1 cellular context compared by ENCODE assay signal in the genomic region with DNA sequence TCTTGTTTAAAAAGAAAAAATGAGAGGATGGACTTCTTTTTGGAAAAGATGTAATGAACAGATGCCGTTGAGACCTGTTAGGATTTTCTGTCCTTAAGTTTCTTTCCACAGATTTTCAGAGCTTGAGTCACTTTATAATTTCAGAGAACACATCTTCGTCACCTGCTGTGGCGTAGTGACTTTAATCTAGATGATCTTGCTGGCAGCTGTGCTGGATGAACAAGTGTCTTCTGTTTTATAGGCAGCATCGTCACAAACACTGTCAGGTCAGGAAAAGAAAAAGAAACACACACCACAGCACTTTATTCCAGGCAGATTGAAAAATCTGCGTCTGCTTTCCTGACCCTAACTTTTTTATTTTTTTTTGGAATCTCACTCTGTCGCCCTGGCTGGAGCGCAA.
TF ChIP-seq lines count a peak whose summit lies in the region.

No MANE protein-coding gene starts in this region.

TF ChIP-seq in IMR-90, 13 proteins besides CTCF, POLR2A, EP300 and RAD21 (continued from another document):
- TF ChIP-seq, protein P1, sequence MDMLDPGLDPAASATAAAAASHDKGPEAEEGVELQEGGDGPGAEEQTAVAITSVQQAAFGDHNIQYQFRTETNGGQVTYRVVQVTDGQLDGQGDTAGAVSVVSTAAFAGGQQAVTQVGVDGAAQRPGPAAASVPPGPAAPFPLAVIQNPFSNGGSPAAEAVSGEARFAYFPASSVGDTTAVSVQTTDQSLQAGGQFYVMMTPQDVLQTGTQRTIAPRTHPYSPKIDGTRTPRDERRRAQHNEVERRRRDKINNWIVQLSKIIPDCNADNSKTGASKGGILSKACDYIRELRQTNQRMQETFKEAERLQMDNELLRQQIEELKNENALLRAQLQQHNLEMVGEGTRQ (IDR thresholded peaks at IDR 0.05; ENCODE audit: low read depth, low read length): no peak
- TF ChIP-seq FOS (IDR thresholded peaks at IDR 0.05; ENCODE audit: low read depth, low read length) (no peak), MAFK (IDR thresholded peaks at IDR 0.05; ENCODE audit: low read depth, low read length) (no peak), MAZ (IDR thresholded peaks at IDR 0.05; ENCODE audit: borderline replicate concordance, low read depth, low read length) (no peak), NFE2L2 (IDR thresholded peaks at IDR 0.05; ENCODE audit: low read depth, low read length) (no peak), SMC3 (IDR thresholded peaks at IDR 0.05; ENCODE audit: low read depth, low read length) (no peak), RFX5 (IDR thresholded peaks at IDR 0.05; ENCODE audit: low read depth, low read length) (no peak), CEBPB (IDR thresholded peaks at IDR 0.05; ENCODE audit: low read depth, low read length) (no peak)
- TF ChIP-seq, protein P2, sequence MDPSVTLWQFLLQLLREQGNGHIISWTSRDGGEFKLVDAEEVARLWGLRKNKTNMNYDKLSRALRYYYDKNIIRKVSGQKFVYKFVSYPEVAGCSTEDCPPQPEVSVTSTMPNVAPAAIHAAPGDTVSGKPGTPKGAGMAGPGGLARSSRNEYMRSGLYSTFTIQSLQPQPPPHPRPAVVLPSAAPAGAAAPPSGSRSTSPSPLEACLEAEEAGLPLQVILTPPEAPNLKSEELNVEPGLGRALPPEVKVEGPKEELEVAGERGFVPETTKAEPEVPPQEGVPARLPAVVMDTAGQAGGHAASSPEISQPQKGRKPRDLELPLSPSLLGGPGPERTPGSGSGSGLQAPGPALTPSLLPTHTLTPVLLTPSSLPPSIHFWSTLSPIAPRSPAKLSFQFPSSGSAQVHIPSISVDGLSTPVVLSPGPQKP (IDR thresholded peaks at IDR 0.05; ENCODE audit: borderline replicate concordance, low read depth, low read length): no peak
